ENCODE assay signal across 10 cellular contexts in the genomic region with DNA sequence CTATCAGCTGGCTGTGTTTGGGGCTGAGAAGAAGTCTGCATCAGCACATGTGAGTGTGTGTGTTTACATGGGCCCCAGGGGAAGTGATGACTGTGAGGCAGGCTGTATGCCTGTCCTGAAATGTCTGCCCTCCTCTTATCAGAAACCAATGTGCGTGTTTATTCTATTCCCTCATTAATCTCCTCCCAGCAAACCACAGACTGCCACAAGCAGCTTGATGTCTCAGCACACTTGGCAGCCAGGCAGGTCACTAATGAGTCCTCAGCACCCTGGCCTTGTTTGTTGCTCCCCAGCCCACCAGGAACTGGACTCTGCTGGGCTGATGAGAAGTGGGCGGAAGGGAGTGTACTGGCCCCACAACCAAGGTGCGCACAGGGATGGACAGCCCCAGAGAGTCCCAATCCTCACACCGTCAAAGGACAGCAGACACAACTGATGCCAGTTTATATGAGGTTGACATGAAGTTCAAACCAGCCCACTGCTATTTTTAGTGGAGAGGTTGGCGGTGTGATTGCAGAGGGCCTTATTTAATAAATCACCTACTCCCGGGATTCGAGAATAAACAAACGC.
A peak's percentile ranks its signal among the peaks of the same experiment; 100 is the strongest.
DNase-seq lines count a peak whose midpoint lies in the region; FAIRE-seq and TF ChIP-seq lines count a peak whose summit lies in the region.
"Had no signal": no experiment of that assay in that cellular context is flagged by ENCODE, and none has a peak within 500 bp of the region (broad histone marks: within the 10 kb centered on the region; RNA-seq: fewer than 3 reads in every experiment).

No MANE protein-coding gene starts in this region.

- no peak overlapping the region for H2AFZ ChIP-seq in osteoblast (ENCODE audit: low read length)

- TF ChIP-seq CTCF in brain microvascular endothelial cell (IDR thresholded peaks at IDR 0.05; ENCODE audit: low read depth, low read length, missing control alignments) (no peak), osteoblast (IDR thresholded peaks at IDR 0.05; ENCODE audit: extremely low read depth, low read depth, low read length) (no peak), D721Med (IDR thresholded peaks at IDR 0.05; ENCODE audit: insufficient read depth, missing control alignments) (no peak)

- H3K4me3 ChIP-seq in brain microvascular endothelial cell (ENCODE audit: low read depth, low read length) (no peak overlapping the region), osteoblast (ENCODE audit: insufficient read depth, low read length) (no peak overlapping the region)

- no peaks in the 10 kb centered on the region for H3K27me3 ChIP-seq in brain microvascular endothelial cell (replicated peaks)
- no peaks in the 10 kb centered on the region for H3K27me3 ChIP-seq in osteoblast (ENCODE audit: insufficient read depth, low read length)

- H3K36me3 ChIP-seq in brain microvascular endothelial cell (replicated peaks) (no peaks in the 10 kb centered on the region), osteoblast (ENCODE audit: insufficient read depth, low read length) (no peaks in the 10 kb centered on the region)
- H3K36me3 ChIP-seq: neutrophil had no signal

- H3K27ac ChIP-seq in brain microvascular endothelial cell (peak overlapping the region; percentile 29), osteoblast (ENCODE audit: low read depth, low read length) (no peak overlapping the region)
- H3K27ac ChIP-seq: neutrophil had no signal

- H3K4me1 ChIP-seq in osteoblast (ENCODE audit: insufficient read depth, low read length), result peaks cover 30% of the 10 kb centered on the region

- no peak for FAIRE-seq in D721Med (lab: Jason Lieb, UNC)
- FAIRE-seq: H54 had no signal

- H3K79me2 ChIP-seq in osteoblast (ENCODE audit: insufficient read depth, low read length), result no peaks in the 10 kb centered on the region

- H3K9me3 ChIP-seq in osteoblast (ENCODE audit: low read depth, low read length), result no peaks in the 10 kb centered on the region
- H3K9me3 ChIP-seq: neutrophil had no signal

- in situ Hi-C loops in brain microvascular endothelial cell (cut with HindIII; ENCODE audit: low pct_ligation_motif_present, low sequenced_read_pairs), result no loop called here

- H4K20me1 ChIP-seq in osteoblast (ENCODE audit: insufficient read depth, low read length), result no peaks in the 10 kb centered on the region

- no peak overlapping the region for H3K4me2 ChIP-seq in osteoblast (ENCODE audit: insufficient read depth, low read length)

- DNase-seq in Daoy (ENCODE audit: low read depth), result peak; percentile 79
- peak; percentile 56 for DNase-seq in NCI-H2029 treated with DMSO at 0.1 percent for 48 hours (lab: John Stamatoyannopoulos, UW)
- peak; percentile 77 for DNase-seq in brain microvascular endothelial cell
- DNase-seq in osteoblast (ENCODE audit: insufficient read length, low spot score, missing footprints), result peak; percentile 11
- DNase-seq in NCI-H128 (lab: John Stamatoyannopoulos, UW; ENCODE audit: unreplicated experiment), result no peak
- DNase-seq in D721Med (ENCODE audit: insufficient read length, low spot score), result no peak
- DNase-seq in activated CD4-positive, alpha-beta T cell treated with anti-CD3 and anti-CD28 coated beads, Interleukin-2, amount 50 U/mL, for 1 hour, result no peak
- no peak for DNase-seq in GM03348 (ENCODE audit: low spot score)

Comparison
In these comparisons a context has a peak if more than half of its experiments do, and no peak if none do; other contexts are left out.
1. DNase-seq: peak in Daoy (single experiment), NCI-H2029 treated with DMSO at 0.1 percent for 48 hours (single experiment), brain microvascular endothelial cell (single experiment) and osteoblast (single experiment); none in NCI-H128 (single experiment), D721Med (single experiment), activated CD4-positive, alpha-beta T cell treated with anti-CD3 and anti-CD28 coated beads, Interleukin-2, amount 50 U/mL, for 1 hour (single experiment) and GM03348 (single experiment).